ENCODE assay signal across 2 cellular contexts in genomic region chr16:73191111-73192046, GRCh38.
TF ChIP-seq lines count a peak whose summit lies in the region.

No MANE protein-coding gene starts in this region.

TF ChIP-seq in HepG2, 621 proteins besides CTCF, POLR2A, EP300 and RAD21 (continued from another document):
- no peak for TF ChIP-seq ZBTB21 (CRISPR knock-in tag; IDR thresholded peaks at IDR 0.05)
- TF ChIP-seq RERE (CRISPR knock-in tag; IDR thresholded peaks at IDR 0.05; ENCODE audit: low read depth), result no peak

TF ChIP-seq in GM12878, 131 proteins besides CTCF, POLR2A, EP300 and RAD21 (continued from another document and continues in another):
- TF ChIP-seq PML (IDR thresholded peaks at IDR 0.05; ENCODE audit: low read length), result no peak
- no peak for TF ChIP-seq SP1 (IDR thresholded peaks at IDR 0.05; ENCODE audit: low read depth, low read length)
- no peak for TF ChIP-seq ETV6 (conservative IDR thresholded peaks at IDR 0.05 in 1 of 2, IDR thresholded peaks at IDR 0.05 in 1 of 2; ENCODE audit: borderline replicate concordance in 1 of 2, low read depth in 1 of 2)
- no peak for TF ChIP-seq RELB (IDR thresholded peaks at IDR 0.05; ENCODE audit: low read depth)
- TF ChIP-seq ZNF24 (IDR thresholded peaks at IDR 0.05), result no peak
- TF ChIP-seq ATF7 (IDR thresholded peaks at IDR 0.05; ENCODE audit: low read depth), result no peak
- no peak for TF ChIP-seq MLLT1 (IDR thresholded peaks at IDR 0.05)
- TF ChIP-seq REST (IDR thresholded peaks at IDR 0.05; ENCODE audit: low read depth, low read length), result no peak
- TF ChIP-seq BCL3 (IDR thresholded peaks at IDR 0.05; ENCODE audit: borderline replicate concordance, insufficient read depth, low read depth, low read length, poor library complexity, severe bottlenecking), result no peak
- peak; percentile 54 for TF ChIP-seq RUNX3 (IDR thresholded peaks at IDR 0.05; ENCODE audit: low read length)
- no peak for TF ChIP-seq NFIC (IDR thresholded peaks at IDR 0.05; ENCODE audit: low read depth, low read length)
- no peak for TF ChIP-seq HDAC6 (IDR thresholded peaks at IDR 0.05; ENCODE audit: unreplicated experiment)
- no peak for TF ChIP-seq NR2C1 (IDR thresholded peaks at IDR 0.05)
- no peak for TF ChIP-seq CBX3 (IDR thresholded peaks at IDR 0.05; ENCODE audit: borderline replicate concordance, low read depth)
- no peak for TF ChIP-seq TCF3 (IDR thresholded peaks at IDR 0.05; ENCODE audit: borderline replicate concordance, insufficient read depth, low read depth, low read length)
- peak; percentile 81 for TF ChIP-seq BCL11A (IDR thresholded peaks at IDR 0.05; ENCODE audit: low read depth, low read length)
- no peak for TF ChIP-seq SUPT20H (IDR thresholded peaks at IDR 0.05; ENCODE audit: borderline replicate concordance, control insufficient read depth, low read depth, low read length)
- TF ChIP-seq MTA2 (IDR thresholded peaks at IDR 0.05; ENCODE audit: low read depth), result peak; percentile 71; the same call in 1 of the 2 replicates
- TF ChIP-seq SPI1 (IDR thresholded peaks at IDR 0.05; ENCODE audit: borderline replicate concordance, insufficient read depth, low read depth, low read length), result peak; percentile 86
- no peak for TF ChIP-seq EED (IDR thresholded peaks at IDR 0.05; ENCODE audit: low read depth)
- peak; percentile 58 for TF ChIP-seq JUNB (IDR thresholded peaks at IDR 0.05)
- TF ChIP-seq IRF3 (IDR thresholded peaks at IDR 0.05), result no peak
- TF ChIP-seq ZNF217 (IDR thresholded peaks at IDR 0.05), result no peak
- no peak for TF ChIP-seq HDAC2 (IDR thresholded peaks at IDR 0.05)
- TF ChIP-seq HSF1 (IDR thresholded peaks at IDR 0.05; ENCODE audit: low read depth, low read length), result no peak
- no peak for TF ChIP-seq PBX3 (IDR thresholded peaks at IDR 0.05; ENCODE audit: insufficient replicate concordance, low read depth, low read length)
- TF ChIP-seq BCLAF1 (IDR thresholded peaks at IDR 0.05), result no peak
- TF ChIP-seq STAT1 (conservative IDR thresholded peaks at IDR 0.05), result no peak
- TF ChIP-seq SIX5 (IDR thresholded peaks at IDR 0.05; ENCODE audit: low read depth, low read length, severe bottlenecking), result no peak
- no peak for TF ChIP-seq BRCA1 (IDR thresholded peaks at IDR 0.05; ENCODE audit: low read depth, low read length)
- TF ChIP-seq IKZF2 (IDR thresholded peaks at IDR 0.05), result peak; percentile 58; a peak in 3 of 4 replicates
- no peak for TF ChIP-seq SMAD5 (IDR thresholded peaks at IDR 0.05; ENCODE audit: low read depth)
- TF ChIP-seq SMARCA5 (IDR thresholded peaks at IDR 0.05), result no peak
- no peak for TF ChIP-seq ZNF622 (IDR thresholded peaks at IDR 0.05)
- no peak for TF ChIP-seq WRNIP1 (IDR thresholded peaks at IDR 0.05; ENCODE audit: borderline replicate concordance, low read depth, low read length)
- no peak for TF ChIP-seq RELA (IDR thresholded peaks at IDR 0.05; ENCODE audit: borderline replicate concordance, partially characterized antibody)
- no peak for TF ChIP-seq CEBPB (IDR thresholded peaks at IDR 0.05; ENCODE audit: borderline replicate concordance in 1 of 2, low read depth in 2 of 2, low read length in 2 of 2)
- no peak for TF ChIP-seq ZZZ3 (IDR thresholded peaks at IDR 0.05; ENCODE audit: control insufficient read depth, insufficient read length, low read depth)
- no peak for TF ChIP-seq PAX5 (IDR thresholded peaks at IDR 0.05; ENCODE audit: borderline replicate concordance, low read depth, low read length)
- TF ChIP-seq CHD2 (IDR thresholded peaks at IDR 0.05; ENCODE audit: borderline replicate concordance, low read depth, low read length), result no peak
- TF ChIP-seq MEF2B (IDR thresholded peaks at IDR 0.05; ENCODE audit: partially characterized antibody, poor library complexity, severe bottlenecking), result peak; percentile 54
- TF ChIP-seq ZBTB40 (IDR thresholded peaks at IDR 0.05; ENCODE audit: borderline replicate concordance), result no peak
- TF ChIP-seq CREM (IDR thresholded peaks at IDR 0.05; ENCODE audit: low read depth), result peak; percentile 23; the same call in 1 of the 2 replicates
